ENCODE assay signal across 2 cellular contexts in the genomic region with DNA sequence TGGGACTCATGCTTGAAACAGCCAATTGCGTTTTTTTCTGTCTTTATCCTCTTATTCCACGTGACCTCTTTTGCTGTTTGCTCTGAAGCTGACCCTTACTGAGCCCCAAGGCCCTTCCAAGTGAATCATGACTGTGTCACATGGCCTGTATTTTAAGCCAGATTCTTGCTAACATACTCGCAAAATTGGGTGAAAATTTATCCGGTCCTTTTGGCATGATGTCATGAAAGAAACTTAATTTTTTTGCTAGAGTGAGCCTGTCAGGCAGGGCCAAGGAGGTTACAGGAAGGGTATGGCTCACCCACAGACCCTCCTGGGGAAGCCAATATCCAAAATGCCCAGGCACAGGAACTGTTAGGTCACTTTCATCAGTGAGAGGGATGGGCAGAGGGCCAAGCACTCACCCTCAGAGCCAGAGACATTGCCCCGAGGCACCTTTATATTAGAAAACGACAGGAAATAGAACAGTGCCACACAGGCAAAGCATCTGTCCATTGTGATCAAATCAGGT.
TF ChIP-seq lines count a peak whose summit lies in the region.

No MANE protein-coding gene starts in this region.

TF ChIP-seq in IMR-90, 13 proteins besides CTCF, POLR2A, EP300 and RAD21:
- TF ChIP-seq BHLHE40 (IDR thresholded peaks at IDR 0.05; ENCODE audit: low read depth, low read length) (0 out of 2 replicates have a peak, but pooled peaks have one; percentile 11), RFX5 (IDR thresholded peaks at IDR 0.05; ENCODE audit: low read depth, low read length) (no peak), MAFK (IDR thresholded peaks at IDR 0.05; ENCODE audit: low read depth, low read length) (no peak), RCOR1 (IDR thresholded peaks at IDR 0.05; ENCODE audit: insufficient replicate concordance, low read length) (no peak), CEBPB (IDR thresholded peaks at IDR 0.05; ENCODE audit: low read depth, low read length) (no peak), NFE2L2 (IDR thresholded peaks at IDR 0.05; ENCODE audit: low read depth, low read length) (no peak), CHD1 (IDR thresholded peaks at IDR 0.05; ENCODE audit: low read depth, low read length) (no peak), USF2 (IDR thresholded peaks at IDR 0.05; ENCODE audit: low read depth, low read length) (peak; percentile 90), MXI1 (IDR thresholded peaks at IDR 0.05; ENCODE audit: borderline replicate concordance, low read depth, low read length) (no peak)
- TF ChIP-seq, protein P1, sequence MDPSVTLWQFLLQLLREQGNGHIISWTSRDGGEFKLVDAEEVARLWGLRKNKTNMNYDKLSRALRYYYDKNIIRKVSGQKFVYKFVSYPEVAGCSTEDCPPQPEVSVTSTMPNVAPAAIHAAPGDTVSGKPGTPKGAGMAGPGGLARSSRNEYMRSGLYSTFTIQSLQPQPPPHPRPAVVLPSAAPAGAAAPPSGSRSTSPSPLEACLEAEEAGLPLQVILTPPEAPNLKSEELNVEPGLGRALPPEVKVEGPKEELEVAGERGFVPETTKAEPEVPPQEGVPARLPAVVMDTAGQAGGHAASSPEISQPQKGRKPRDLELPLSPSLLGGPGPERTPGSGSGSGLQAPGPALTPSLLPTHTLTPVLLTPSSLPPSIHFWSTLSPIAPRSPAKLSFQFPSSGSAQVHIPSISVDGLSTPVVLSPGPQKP (IDR thresholded peaks at IDR 0.05; ENCODE audit: borderline replicate concordance, low read depth, low read length) = no peak

TF ChIP-seq in HepG2, 621 proteins besides CTCF, POLR2A, EP300 and RAD21:
- no peak for TF ChIP-seq ZNF737 (CRISPR knock-in tag; IDR thresholded peaks at IDR 0.05; ENCODE audit: borderline replicate concordance)
- TF ChIP-seq ATF7 (IDR thresholded peaks at IDR 0.05) = peak; percentile 70
- no peak for TF ChIP-seq ATF7 (CRISPR knock-in tag; IDR thresholded peaks at IDR 0.05)
- 0 out of 2 replicates have a peak, but pooled peaks have one; percentile 2 for TF ChIP-seq CREB1 (IDR thresholded peaks at IDR 0.05)
- no peak for TF ChIP-seq CREB1 (CRISPR knock-in tag; IDR thresholded peaks at IDR 0.05)
